ENCODE assay signal across 10 cellular contexts in genomic region chr1:100530901-100531487, GRCh38. TPM values are rescaled to one million over a fixed set of nuclear protein-coding genes. Genes with fewer than 3 reads are reported as not detected.
DNase-seq lines count a peak whose midpoint lies in the region; ATAC-seq, FAIRE-seq and TF ChIP-seq lines count a peak whose summit lies in the region.
"Had no signal": no experiment of that assay in that cellular context is flagged by ENCODE, and none has a peak within 500 bp of the region (broad histone marks: within the 10 kb centered on the region; RNA-seq: fewer than 3 reads in every experiment).

No MANE protein-coding gene starts in this region.

- H4K91ac ChIP-seq in IMR-90 (ENCODE audit: insufficient read depth, low read depth, low read length), result no peak overlapping the region

- H4K20me1 ChIP-seq in IMR-90 (ENCODE audit: insufficient read depth, low read length), result no peaks in the 10 kb centered on the region

- H3K4me2 ChIP-seq in IMR-90 (ENCODE audit: low read depth, low read length), result no peak overlapping the region

- no peaks in the 10 kb centered on the region for H3K9me3 ChIP-seq in IMR-90 (ENCODE audit: control insufficient read depth, insufficient read depth, low read length)
- no peaks in the 10 kb centered on the region for H3K9me3 ChIP-seq in small intestine (ENCODE audit: control insufficient read depth, low read depth)
- H3K9me3 ChIP-seq in effector memory CD4-positive, alpha-beta T cell (ENCODE audit: control insufficient read depth, low read length), result no peaks in the 10 kb centered on the region
- H3K9me3 ChIP-seq: SJSA1 had no signal

- no peak overlapping the region for H3K23ac ChIP-seq in IMR-90 (ENCODE audit: low read depth, low read length)

- POLR2A ChIA-PET in IMR-90 (lab: Charles Lee; ENCODE audit: unreplicated experiment), result no interaction called here

- H2BK120ac ChIP-seq in IMR-90 (ENCODE audit: low read depth, low read length), result no peak overlapping the region

- H2AK9ac ChIP-seq in IMR-90 (replicated peaks; ENCODE audit: low read depth, low read length, poor library complexity), result no peak overlapping the region

- H3K4ac ChIP-seq in IMR-90 (ENCODE audit: low read depth, low read length), result no peak overlapping the region

- H3K9ac ChIP-seq in IMR-90 (ENCODE audit: low read depth, low read length), result no peak overlapping the region

- DNase-seq in GM10266 (ENCODE audit: extremely low spot score) (peak; percentile 35), IMR-90 (peak; percentile 83), cardiac fibroblast (ENCODE audit: low read depth in 2 of 2) (peak; percentile 89 to 93), small intestine (peak; percentile 20), NCI-H526 treated with DMSO at 0.1 percent for 48 hours (lab: John Stamatoyannopoulos, UW) (no peak), RCC 7860 (ENCODE audit: low spot score) (no peak)
- DNase-seq in effector memory CD4-positive, alpha-beta T cell, result no peak

- TF ChIP-seq POLR2A in IMR-90 (IDR thresholded peaks at IDR 0.05; ENCODE audit: low read depth, low read length), result no peak

- H3K27ac ChIP-seq in IMR-90 (ENCODE audit: insufficient read depth, low read length) (peak overlapping the region; percentile 80; the same call in 1 of the 2 replicates), small intestine (ENCODE audit: low read depth in 1 of 2, low read length in 1 of 2) (peak overlapping the region in 1 of 2 donors; percentile 75)
- no peak overlapping the region for H3K27ac ChIP-seq in effector memory CD4-positive, alpha-beta T cell (ENCODE audit: insufficient read depth, low read length, poor library complexity, severe bottlenecking)
- H3K27ac ChIP-seq: SJSA1 had no signal

- peak; percentile 90 for ATAC-seq in GM21515 (IDR thresholded peaks at IDR 0.05; ENCODE audit: unreplicated experiment)
- ATAC-seq in IMR-90 (ENCODE audit: low read depth), result peak; percentile 78

- in situ Hi-C loops in IMR-90 (cut with MboI; ENCODE audit: low sequenced_read_pairs), result no loop called here

- no CpG with 5 or more reads among the region's 3 CpGs for WGBS in IMR-90 (ENCODE audit: extremely low coverage in 2 of 2, insufficient read length in 1 of 2), 2 experiments
- 48 to 84% (median 62%) methylated on average over 3 of the region's 3 CpGs for WGBS in small intestine, 3 donors

- peaks cover 3% of the 10 kb centered on the region; the same call in 1 of the 2 replicates for H3K9me1 ChIP-seq in IMR-90 (ENCODE audit: insufficient read depth, low read length)

- H3K4me1 ChIP-seq in IMR-90 (ENCODE audit: control insufficient read depth, insufficient read depth, low read length) (peaks cover 13% of the 10 kb centered on the region), small intestine (ENCODE audit: control insufficient read depth in 2 of 2, insufficient read depth in 1 of 2, low read depth in 1 of 2, low read length in 1 of 2) (peaks cover 0 to 6% of the 10 kb centered on the region in 2 donors)
- peaks cover 7% of the 10 kb centered on the region for H3K4me1 ChIP-seq in effector memory CD4-positive, alpha-beta T cell (ENCODE audit: control insufficient read depth, insufficient read depth, low read length, poor library complexity, severe bottlenecking)
- H3K4me1 ChIP-seq: SJSA1 had no signal

- BruUV-seq in IMR-90 (replicated peaks; lab: Mats Ljungman, UMichigan), result no TSS peak

- no peak overlapping the region for H3K14ac ChIP-seq in IMR-90 (replicated peaks; ENCODE audit: low read depth, low read length)

- intact Hi-C loops in IMR-90 (cut with micrococcal nuclease), result loop anchor here (5.0 kb wide), 1 partner anchor 191 kb away; no protein-coding TSS in a partner anchor

- H4K5ac ChIP-seq in IMR-90 (ENCODE audit: low read depth, low read length), result no peak overlapping the region; the same call in 1 of the 2 replicates

- no peak overlapping the region for H2BK5ac ChIP-seq in IMR-90 (ENCODE audit: low read depth, low read length, poor library complexity, severe bottlenecking)

- H2AK5ac ChIP-seq in IMR-90 (ENCODE audit: low read depth, low read length), result no peak overlapping the region

- TF ChIP-seq CTCF in GM10266 (IDR thresholded peaks at IDR 0.05; ENCODE audit: control insufficient read depth, insufficient read depth, low read depth, missing control alignments), result no peak
- TF ChIP-seq CTCF in IMR-90 (conservative IDR thresholded peaks at IDR 0.05; ENCODE audit: low read depth, low read length), result no peak
- TF ChIP-seq CTCF in cardiac fibroblast (IDR thresholded peaks at IDR 0.05; ENCODE audit: low read depth, low read length), result no peak

- FAIRE-seq in small intestine (lab: Jason Lieb, UNC), result no peak
- no peak for FAIRE-seq in RCC 7860 (lab: Jason Lieb, UNC)

- H3K4me3 ChIP-seq in IMR-90 (ENCODE audit: insufficient read depth, low read depth, low read length) (no peak overlapping the region), cardiac fibroblast (replicated peaks in 1 of 2; ENCODE audit: low read depth in 2 of 2, low read length in 2 of 2) (no peak overlapping the region), small intestine (ENCODE audit: low read depth in 1 of 2, low read length in 2 of 2) (no peak overlapping the region)
- H3K4me3 ChIP-seq in effector memory CD4-positive, alpha-beta T cell (ENCODE audit: insufficient read depth, low read depth, low read length, poor library complexity, severe bottlenecking), result no peak overlapping the region
- H3K4me3 ChIP-seq: SJSA1 had no signal

- no peak overlapping the region for H4K8ac ChIP-seq in IMR-90 (ENCODE audit: low read depth in 2 of 2, low read length in 2 of 2)

- no peak overlapping the region for H2BK15ac ChIP-seq in IMR-90 (ENCODE audit: low read depth, low read length)

- H3K79me1 ChIP-seq in IMR-90 (ENCODE audit: low read depth in 1 of 2, low read length in 2 of 2), result no peaks in the 10 kb centered on the region

- no peak overlapping the region for H2BK20ac ChIP-seq in IMR-90 (ENCODE audit: low read depth, low read length)

- no peak for TF ChIP-seq RAD21 in IMR-90 (IDR thresholded peaks at IDR 0.05; ENCODE audit: low read length)

- peaks cover 11% of the 10 kb centered on the region for H3K27me3 ChIP-seq in IMR-90 (ENCODE audit: control insufficient read depth, insufficient read depth, low read length)
- H3K27me3 ChIP-seq in small intestine (ENCODE audit: control insufficient read depth in 2 of 2, insufficient read depth in 2 of 2, low read length in 2 of 2), result no peaks in the 10 kb centered on the region
- no peaks in the 10 kb centered on the region for H3K27me3 ChIP-seq in effector memory CD4-positive, alpha-beta T cell (replicated peaks; ENCODE audit: control insufficient read depth, insufficient read depth, low read length, poor library complexity, severe bottlenecking)

- CTCF ChIA-PET in IMR-90 (lab: Yijun Ruan, JAX), result no interaction called here

- dilution Hi-C loops in IMR-90 (cut with HindIII; ENCODE audit: low sequenced_read_pairs, unreplicated experiment), result no loop called here

- H3K56ac ChIP-seq in IMR-90 (ENCODE audit: extremely low read depth, insufficient read depth, low read length), result no peak overlapping the region

- H3K36me3 ChIP-seq in IMR-90 (ENCODE audit: control insufficient read depth, insufficient read depth, low read length) (no peaks in the 10 kb centered on the region), small intestine (ENCODE audit: control insufficient read depth in 2 of 2, insufficient read depth in 2 of 2, low read length in 2 of 2) (no peaks in the 10 kb centered on the region)
- H3K36me3 ChIP-seq in effector memory CD4-positive, alpha-beta T cell (ENCODE audit: control insufficient read depth, insufficient read depth, low read length), result no peaks in the 10 kb centered on the region
- H3K36me3 ChIP-seq: SJSA1 had no signal

- peak overlapping the region; percentile 48; the same call in 1 of the 2 replicates for H3K18ac ChIP-seq in IMR-90 (ENCODE audit: low read depth, low read length)

- no peak overlapping the region for H2AFZ ChIP-seq in IMR-90 (replicated peaks; ENCODE audit: low read length, poor library complexity)

TF ChIP-seq in IMR-90, 13 proteins besides CTCF, POLR2A, EP300 and RAD21:
- TF ChIP-seq RFX5 (IDR thresholded peaks at IDR 0.05; ENCODE audit: low read depth, low read length) (no peak), CEBPB (IDR thresholded peaks at IDR 0.05; ENCODE audit: low read depth, low read length) (peak; percentile 89)

RNA-seq across cellular contexts. Expression of gene GPR88, which starts 6.9 kb away (rescaled TPM):
- not detected in 2 replicates for total RNA-seq in IMR-90 (2012; rRNA removed)
- polyA plus RNA-seq in IMR-90 (2012; rRNA removed) (0.03 TPM in 2 replicates), small intestine (under 1 TPM in 1 of 3 donors, not detected in 2; 0.06 TPM)
- polyA plus RNA-seq in IMR-90 (2012; cell fraction: cytosol; rRNA removed), result 0.01 and 0.05 TPM in 2 replicates
- polyA plus RNA-seq in IMR-90 (2012; cell fraction: nucleus; rRNA removed; ENCODE audit: low replicate concordance), result 0.02 TPM in 1 of 2 replicates, not detected in the other
- total RNA-seq: lower leg skin, SJSA1 had no signal

Comparison
In these comparisons a context has a peak if more than half of its experiments do, and no peak if none do; other contexts are left out.
1. DNase-seq: peak in GM10266 (single experiment), IMR-90 (single experiment), cardiac fibroblast (2 of 2) and small intestine (single experiment); none in effector memory CD4-positive, alpha-beta T cell (0 of 3), NCI-H526 treated with DMSO at 0.1 percent for 48 hours (single experiment) and RCC 7860 (single experiment).